9 cellular contexts compared by ENCODE assay signal in genomic region chr1:211676106-211676583, GRCh38. TPM values are rescaled to one million over a fixed set of nuclear protein-coding genes. Genes with fewer than 3 reads are reported as not detected.
DNase-seq lines count a peak whose midpoint lies in the region; ATAC-seq and TF ChIP-seq lines count a peak whose summit lies in the region.
"Had no signal": no experiment of that assay in that cellular context is flagged by ENCODE, and none has a peak within 500 bp of the region (broad histone marks: within the 10 kb centered on the region; RNA-seq: fewer than 3 reads in every experiment).

No MANE protein-coding gene starts in this region.

- no peak for DNase-seq in AG04449 (ENCODE audit: low read depth, low spot score)
- no peak for DNase-seq in choroid plexus epithelial cell (ENCODE audit: low read depth)
- DNase-seq in naive thymus-derived CD8-positive, alpha-beta T cell: no peak
- DNase-seq in NCI-H146 treated with DMSO at 0.1 percent for 48 hours (lab: John Stamatoyannopoulos, UW; ENCODE audit: unreplicated experiment): no peak
- DNase-seq in ureter (ENCODE audit: low spot score): no peak
- DNase-seq in stimulated activated CD4-positive, alpha-beta T cell treated with anti-CD3 and anti-CD28 coated beads, Interleukin-4, amount 100 ng/mL, for 24 hours: no peak

- peaks cover 0 to 3% (median 3%) of the 10 kb centered on the region in 3 donors for H3K9me3 Mint-ChIP-seq in IgD-negative memory B cell
- no peaks in the 10 kb centered on the region for H3K9me3 Mint-ChIP-seq in naive thymus-derived CD8-positive, alpha-beta T cell

- no peaks in the 10 kb centered on the region for H3K36me3 Mint-ChIP-seq in IgD-negative memory B cell
- no peaks in the 10 kb centered on the region for H3K36me3 Mint-ChIP-seq in naive thymus-derived CD8-positive, alpha-beta T cell

- TF ChIP-seq CTCF in AG04449 (IDR thresholded peaks at IDR 0.05; ENCODE audit: insufficient read depth, low read length, missing control alignments) (no peak), choroid plexus epithelial cell (conservative IDR thresholded peaks at IDR 0.05; ENCODE audit: low read depth, low read length) (no peak)

- CTCF ChIA-PET in AG04449 (lab: Yijun Ruan, JAX): interaction anchor here (0.9 to 17.8 kb wide), 7 partner anchors 11 to 780 kb away, joined by 3 to 254 read pairs (median 8); partner anchors contain the start of genes DTL and INTS7

- no peak for ATAC-seq in naive thymus-derived CD8-positive, alpha-beta T cell
- no peak for ATAC-seq in HG02870 (IDR thresholded peaks at IDR 0.05; ENCODE audit: unreplicated experiment)

- POLR2A ChIA-PET in AG04449 (lab: Yijun Ruan, JAX): no interaction called here
- POLR2A ChIA-PET in naive thymus-derived CD8-positive, alpha-beta T cell (lab: Charles Lee): interaction anchor here (1.2 kb wide), 1 partner anchor 15 kb away, joined by 3 read pairs; no protein-coding TSS in a partner anchor

- peak overlapping the region in 3 of 4 donors; percentile 88 to 94 (median 94) for H3K4me3 Mint-ChIP-seq in IgD-negative memory B cell
- H3K4me3 Mint-ChIP-seq in naive thymus-derived CD8-positive, alpha-beta T cell: peak overlapping the region; percentile 87 to 93 (median 92)

- H3K27me3 Mint-ChIP-seq in IgD-negative memory B cell: no peaks in the 10 kb centered on the region
- no peaks in the 10 kb centered on the region for H3K27me3 Mint-ChIP-seq in naive thymus-derived CD8-positive, alpha-beta T cell

- H3K4me3 ChIP-seq in AG04449 (ENCODE audit: low read depth, low read length): peak overlapping the region; percentile 77
- H3K4me3 ChIP-seq in choroid plexus epithelial cell (ENCODE audit: low read depth, low read length): peak overlapping the region; percentile 74

- H3K27ac Mint-ChIP-seq in IgD-negative memory B cell: peak overlapping the region in 1 of 3 donors; percentile 85
- peak overlapping the region in 8 of 10 donors; percentile 58 to 91 (median 88) for H3K27ac Mint-ChIP-seq in naive thymus-derived CD8-positive, alpha-beta T cell

- peaks cover 20 to 36% (median 26%) of the 10 kb centered on the region in 3 donors for H3K4me1 Mint-ChIP-seq in IgD-negative memory B cell
- peaks cover 14 to 26% (median 23%) of the 10 kb centered on the region in 4 donors for H3K4me1 Mint-ChIP-seq in naive thymus-derived CD8-positive, alpha-beta T cell

RNA-seq across cellular contexts. Expression of gene NEK2, which starts 0.7 kb away (rescaled TPM):
- polyA plus RNA-seq in IgD-negative memory B cell: not detected
- total RNA-seq in naive thymus-derived CD8-positive, alpha-beta T cell: under 1 TPM in 1 of 2 experiments, not detected in 1; 0.16 TPM
- polyA plus RNA-seq in naive thymus-derived CD8-positive, alpha-beta T cell: under 1 TPM in 1 of 3 donors, not detected in 2; 0.60 TPM
- not detected for total RNA-seq in ureter
- total RNA-seq: posterior vena cava had no signal
